In the genomic region with DNA sequence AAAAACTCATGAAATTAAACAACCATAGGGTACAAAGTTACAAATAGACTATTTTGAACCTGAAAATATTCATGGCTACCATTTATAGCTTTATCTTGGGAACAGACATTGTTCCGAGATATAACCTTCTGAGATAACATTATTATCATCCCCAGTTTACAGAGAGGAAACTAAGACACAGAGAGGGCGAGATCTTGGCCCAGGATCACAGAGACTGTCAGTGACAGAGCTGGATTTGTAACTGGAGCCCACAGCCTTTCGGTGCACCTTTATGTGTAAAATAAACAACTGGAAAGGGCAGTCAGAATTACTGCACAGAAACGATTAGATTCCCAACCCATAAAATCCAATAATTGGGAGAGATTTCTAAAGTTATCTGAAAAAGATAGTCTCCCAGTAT, we compare ENCODE assay signal across 1 cellular context.
A peak's percentile ranks its signal among the peaks of the same experiment; 100 is the strongest.
TF ChIP-seq lines count a peak whose summit lies in the region.

No MANE protein-coding gene starts in this region.

TF ChIP-seq in HepG2, 621 proteins besides CTCF, POLR2A, EP300 and RAD21 (continued from another document):
- TF ChIP-seq, protein P1, sequence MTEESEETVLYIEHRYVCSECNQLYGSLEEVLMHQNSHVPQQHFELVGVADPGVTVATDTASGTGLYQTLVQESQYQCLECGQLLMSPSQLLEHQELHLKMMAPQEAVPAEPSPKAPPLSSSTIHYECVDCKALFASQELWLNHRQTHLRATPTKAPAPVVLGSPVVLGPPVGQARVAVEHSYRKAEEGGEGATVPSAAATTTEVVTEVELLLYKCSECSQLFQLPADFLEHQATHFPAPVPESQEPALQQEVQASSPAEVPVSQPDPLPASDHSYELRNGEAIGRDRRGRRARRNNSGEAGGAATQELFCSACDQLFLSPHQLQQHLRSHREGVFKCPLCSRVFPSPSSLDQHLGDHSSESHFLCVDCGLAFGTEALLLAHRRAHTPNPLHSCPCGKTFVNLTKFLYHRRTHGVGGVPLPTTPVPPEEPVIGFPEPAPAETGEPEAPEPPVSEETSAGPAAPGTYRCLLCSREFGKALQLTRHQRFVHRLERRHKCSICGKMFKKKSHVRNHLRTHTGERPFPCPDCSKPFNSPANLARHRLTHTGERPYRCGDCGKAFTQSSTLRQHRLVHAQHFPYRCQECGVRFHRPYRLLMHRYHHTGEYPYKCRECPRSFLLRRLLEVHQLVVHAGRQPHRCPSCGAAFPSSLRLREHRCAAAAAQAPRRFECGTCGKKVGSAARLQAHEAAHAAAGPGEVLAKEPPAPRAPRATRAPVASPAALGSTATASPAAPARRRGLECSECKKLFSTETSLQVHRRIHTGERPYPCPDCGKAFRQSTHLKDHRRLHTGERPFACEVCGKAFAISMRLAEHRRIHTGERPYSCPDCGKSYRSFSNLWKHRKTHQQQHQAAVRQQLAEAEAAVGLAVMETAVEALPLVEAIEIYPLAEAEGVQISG (CRISPR knock-in tag; IDR thresholded peaks at IDR 0.05), result no peak
- TF ChIP-seq RBM22 (optimal IDR thresholded peaks at IDR 0.05; ENCODE audit: low read length), result peak; percentile 94
